Comparison of ENCODE assay signal across 2 cellular contexts in genomic region chr17:6045621-6046357, GRCh38.
TF ChIP-seq lines count a peak whose summit lies in the region.

No MANE protein-coding gene starts in this region.

TF ChIP-seq in GM23338, 12 proteins besides CTCF, POLR2A, EP300 and RAD21:
- TF ChIP-seq EZH2phosphoT487 (IDR thresholded peaks at IDR 0.05; ENCODE audit: unreplicated experiment) (no peak), NANOG (IDR thresholded peaks at IDR 0.05; ENCODE audit: borderline replicate concordance) (no peak), ZNF114 (CRISPR knock-in tag; IDR thresholded peaks at IDR 0.05) (no peak), STAT1 (IDR thresholded peaks at IDR 0.05; ENCODE audit: unreplicated experiment) (no peak)
- TF ChIP-seq, protein P1, sequence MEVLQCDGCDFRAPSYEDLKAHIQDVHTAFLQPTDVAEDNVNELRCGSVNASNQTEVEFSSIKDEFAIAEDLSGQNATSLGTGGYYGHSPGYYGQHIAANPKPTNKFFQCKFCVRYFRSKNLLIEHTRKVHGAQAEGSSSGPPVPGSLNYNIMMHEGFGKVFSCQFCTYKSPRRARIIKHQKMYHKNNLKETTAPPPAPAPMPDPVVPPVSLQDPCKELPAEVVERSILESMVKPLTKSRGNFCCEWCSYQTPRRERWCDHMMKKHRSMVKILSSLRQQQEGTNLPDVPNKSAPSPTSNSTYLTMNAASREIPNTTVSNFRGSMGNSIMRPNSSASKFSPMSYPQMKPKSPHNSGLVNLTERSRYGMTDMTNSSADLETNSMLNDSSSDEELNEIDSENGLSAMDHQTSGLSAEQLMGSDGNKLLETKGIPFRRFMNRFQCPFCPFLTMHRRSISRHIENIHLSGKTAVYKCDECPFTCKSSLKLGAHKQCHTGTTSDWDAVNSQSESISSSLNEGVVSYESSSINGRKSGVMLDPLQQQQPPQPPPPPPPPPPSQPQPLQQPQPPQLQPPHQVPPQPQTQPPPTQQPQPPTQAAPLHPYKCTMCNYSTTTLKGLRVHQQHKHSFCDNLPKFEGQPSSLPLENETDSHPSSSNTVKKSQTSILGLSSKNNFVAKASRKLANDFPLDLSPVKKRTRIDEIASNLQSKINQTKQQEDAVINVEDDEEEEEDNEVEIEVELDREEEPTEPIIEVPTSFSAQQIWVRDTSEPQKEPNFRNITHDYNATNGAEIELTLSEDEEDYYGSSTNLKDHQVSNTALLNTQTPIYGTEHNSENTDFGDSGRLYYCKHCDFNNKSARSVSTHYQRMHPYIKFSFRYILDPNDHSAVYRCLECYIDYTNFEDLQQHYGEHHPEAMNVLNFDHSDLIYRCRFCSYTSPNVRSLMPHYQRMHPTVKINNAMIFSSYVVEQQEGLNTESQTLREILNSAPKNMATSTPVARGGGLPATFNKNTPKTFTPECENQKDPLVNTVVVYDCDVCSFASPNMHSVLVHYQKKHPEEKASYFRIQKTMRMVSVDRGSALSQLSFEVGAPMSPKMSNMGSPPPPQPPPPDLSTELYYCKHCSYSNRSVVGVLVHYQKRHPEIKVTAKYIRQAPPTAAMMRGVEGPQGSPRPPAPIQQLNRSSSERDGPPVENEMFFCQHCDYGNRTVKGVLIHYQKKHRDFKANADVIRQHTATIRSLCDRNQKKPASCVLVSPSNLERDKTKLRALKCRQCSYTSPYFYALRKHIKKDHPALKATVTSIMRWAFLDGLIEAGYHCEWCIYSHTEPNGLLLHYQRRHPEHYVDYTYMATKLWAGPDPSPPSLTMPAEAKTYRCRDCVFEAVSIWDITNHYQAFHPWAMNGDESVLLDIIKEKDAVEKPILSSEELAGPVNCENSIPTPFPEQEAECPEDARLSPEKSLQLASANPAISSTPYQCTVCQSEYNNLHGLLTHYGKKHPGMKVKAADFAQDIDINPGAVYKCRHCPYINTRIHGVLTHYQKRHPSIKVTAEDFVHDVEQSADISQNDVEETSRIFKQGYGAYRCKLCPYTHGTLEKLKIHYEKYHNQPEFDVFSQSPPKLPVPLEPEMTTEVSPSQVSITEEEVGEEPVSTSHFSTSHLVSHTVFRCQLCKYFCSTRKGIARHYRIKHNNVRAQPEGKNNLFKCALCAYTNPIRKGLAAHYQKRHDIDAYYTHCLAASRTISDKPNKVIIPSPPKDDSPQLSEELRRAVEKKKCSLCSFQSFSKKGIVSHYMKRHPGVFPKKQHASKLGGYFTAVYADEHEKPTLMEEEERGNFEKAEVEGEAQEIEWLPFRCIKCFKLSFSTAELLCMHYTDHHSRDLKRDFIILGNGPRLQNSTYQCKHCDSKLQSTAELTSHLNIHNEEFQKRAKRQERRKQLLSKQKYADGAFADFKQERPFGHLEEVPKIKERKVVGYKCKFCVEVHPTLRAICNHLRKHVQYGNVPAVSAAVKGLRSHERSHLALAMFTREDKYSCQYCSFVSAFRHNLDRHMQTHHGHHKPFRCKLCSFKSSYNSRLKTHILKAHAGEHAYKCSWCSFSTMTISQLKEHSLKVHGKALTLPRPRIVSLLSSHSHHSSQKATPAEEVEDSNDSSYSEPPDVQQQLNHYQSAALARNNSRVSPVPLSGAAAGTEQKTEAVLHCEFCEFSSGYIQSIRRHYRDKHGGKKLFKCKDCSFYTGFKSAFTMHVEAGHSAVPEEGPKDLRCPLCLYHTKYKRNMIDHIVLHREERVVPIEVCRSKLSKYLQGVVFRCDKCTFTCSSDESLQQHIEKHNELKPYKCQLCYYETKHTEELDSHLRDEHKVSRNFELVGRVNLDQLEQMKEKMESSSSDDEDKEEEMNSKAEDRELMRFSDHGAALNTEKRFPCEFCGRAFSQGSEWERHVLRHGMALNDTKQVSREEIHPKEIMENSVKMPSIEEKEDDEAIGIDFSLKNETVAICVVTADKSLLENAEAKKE (CRISPR knock-in tag; IDR thresholded peaks at IDR 0.05): no peak

TF ChIP-seq in GM12878, 131 proteins besides CTCF, POLR2A, EP300 and RAD21:
- no peak for TF ChIP-seq ATF7 (IDR thresholded peaks at IDR 0.05; ENCODE audit: low read depth)
- TF ChIP-seq NFXL1 (IDR thresholded peaks at IDR 0.05; ENCODE audit: borderline replicate concordance): no peak
- TF ChIP-seq PBX3 (IDR thresholded peaks at IDR 0.05; ENCODE audit: insufficient replicate concordance, low read depth, low read length): no peak
- TF ChIP-seq SIN3A (IDR thresholded peaks at IDR 0.05; ENCODE audit: low read depth, low read length): no peak
- TF ChIP-seq MYB (IDR thresholded peaks at IDR 0.05; ENCODE audit: borderline replicate concordance, low read depth, low read length): no peak
- TF ChIP-seq CEBPB (IDR thresholded peaks at IDR 0.05; ENCODE audit: borderline replicate concordance in 1 of 2, low read depth in 2 of 2, low read length in 2 of 2): no peak
- TF ChIP-seq ZBTB40 (IDR thresholded peaks at IDR 0.05; ENCODE audit: borderline replicate concordance): no peak
- TF ChIP-seq FOXM1 (IDR thresholded peaks at IDR 0.05; ENCODE audit: low read depth, low read length): no peak
- TF ChIP-seq NFIC (IDR thresholded peaks at IDR 0.05; ENCODE audit: low read depth, low read length): no peak
